ENCODE assay signal across 8 cellular contexts in the genomic region with DNA sequence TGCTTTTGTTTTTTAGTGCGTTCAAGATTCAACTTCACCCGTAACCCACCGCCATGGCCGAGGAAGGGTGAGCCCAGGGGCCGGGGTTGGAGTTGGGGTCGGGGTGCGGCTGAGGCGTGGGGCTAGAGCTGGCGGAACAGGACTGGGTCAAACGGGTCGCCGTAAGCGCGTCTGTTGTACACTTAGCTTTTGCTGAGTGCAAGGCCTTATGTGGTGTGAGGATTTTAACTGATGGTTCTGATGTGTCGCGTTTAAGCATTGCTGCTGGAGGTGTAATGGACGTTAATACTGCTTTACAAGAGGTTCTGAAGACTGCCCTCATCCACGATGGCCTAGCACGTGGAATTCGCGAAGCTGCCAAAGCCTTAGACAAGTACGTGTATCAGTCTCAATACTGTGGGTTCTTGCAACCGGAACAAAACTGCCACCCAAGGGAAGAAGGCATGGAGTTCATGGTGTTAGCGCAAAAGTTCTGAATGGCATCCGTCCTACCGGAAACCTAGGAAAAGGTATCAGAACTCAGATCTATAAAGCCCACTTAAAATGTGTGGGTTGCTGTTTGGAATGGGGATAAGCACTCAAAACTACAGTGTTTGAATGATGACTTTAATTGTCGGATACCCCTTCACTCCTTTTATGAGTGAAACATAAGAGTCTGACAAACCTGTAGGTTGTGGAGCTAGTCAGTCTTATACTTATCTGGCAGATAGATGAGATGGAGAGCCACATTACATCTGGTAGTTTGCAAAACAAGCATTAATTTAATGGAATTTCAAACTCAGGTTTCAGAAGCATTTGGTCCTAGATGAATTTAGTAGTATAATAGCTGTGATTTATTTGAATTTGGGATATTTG. TPM values are rescaled to one million over a fixed set of nuclear protein-coding genes. Genes with fewer than 3 reads are reported as not detected.
DNase-seq lines count a peak whose midpoint lies in the region; ATAC-seq lines count a peak whose summit lies in the region.

No MANE protein-coding gene starts in this region.

- H3K36me3 ChIP-seq in SJCRH30 (peaks cover 50% of the 10 kb centered on the region), ectodermal cell (ENCODE audit: control insufficient read depth, insufficient read depth, low read length) (peaks cover 38% of the 10 kb centered on the region)

- 1% methylated on average over 27 of the region's 27 CpGs for WGBS in ectodermal cell, 2 experiments

- peak overlapping the region; percentile 85 for H3K4me3 ChIP-seq in SJCRH30
- peak overlapping the region; percentile 78 for H3K4me3 ChIP-seq in ectodermal cell (ENCODE audit: insufficient read depth, low read depth, low read length)

- peaks cover 5 to 57% (median 32%) of the 10 kb centered on the region in 3 donors for H3K36me3 Mint-ChIP-seq in naive thymus-derived CD8-positive, alpha-beta T cell

- peaks cover 0 to 3% (median 0%) of the 10 kb centered on the region in 5 donors for H3K27me3 Mint-ChIP-seq in naive thymus-derived CD8-positive, alpha-beta T cell

- H3K9me3 ChIP-seq in SJCRH30 (replicated peaks) (no peaks in the 10 kb centered on the region), ectodermal cell (ENCODE audit: control insufficient read depth, low read length) (no peaks in the 10 kb centered on the region)

- H3K4me1 ChIP-seq in SJCRH30 = peaks cover 12% of the 10 kb centered on the region; the same call in 1 of the 2 replicates
- H3K4me1 ChIP-seq in ectodermal cell (ENCODE audit: control insufficient read depth, insufficient read depth, low read length) = peaks cover 14% of the 10 kb centered on the region

- ATAC-seq in GM18868 (IDR thresholded peaks at IDR 0.05; ENCODE audit: unreplicated experiment) (peak; percentile 3), HG02840 (IDR thresholded peaks at IDR 0.05; ENCODE audit: low FRiP score, unreplicated experiment) (peak; percentile 6)
- ATAC-seq in naive thymus-derived CD8-positive, alpha-beta T cell = peak; percentile 5 to 13

- peak overlapping the region; percentile 86 for H3K27ac ChIP-seq in SJCRH30
- H3K27ac ChIP-seq in ectodermal cell (ENCODE audit: insufficient read depth, low read depth, low read length, poor library complexity, severe bottlenecking) = no peak overlapping the region

- H3K9me3 Mint-ChIP-seq in naive thymus-derived CD8-positive, alpha-beta T cell = no peaks in the 10 kb centered on the region

- peaks cover 35 to 72% (median 63%) of the 10 kb centered on the region in 4 donors for H3K4me1 Mint-ChIP-seq in naive thymus-derived CD8-positive, alpha-beta T cell

- no peaks in the 10 kb centered on the region for H3K27me3 ChIP-seq in SJCRH30
- H3K27me3 ChIP-seq in ectodermal cell (ENCODE audit: control insufficient read depth, insufficient read depth, low read length, poor library complexity, severe bottlenecking) = no peaks in the 10 kb centered on the region

- DNase-seq in SJCRH30 (peak in 1 of 2 experiments; percentile 27), activated gamma-delta T cell treated with Interleukin-2 at 50 U/mL for 16 hours (no peak), T-helper 9 cell (no peak), NCI-H510A (lab: John Stamatoyannopoulos, UW) (no peak)
- no peak for DNase-seq in naive thymus-derived CD8-positive, alpha-beta T cell

- POLR2A ChIA-PET in naive thymus-derived CD8-positive, alpha-beta T cell (lab: Charles Lee) = interaction anchor here (0.8 to 6.0 kb wide), 17 partner anchors 9 to 1139 kb away, joined by 3 to 137 read pairs (median 4); partner anchors contain the start of genes SLC18B1, STX7 and TBPL1

- peak overlapping the region; percentile 97 to 100 (median 99) for H3K27ac Mint-ChIP-seq in naive thymus-derived CD8-positive, alpha-beta T cell

- peak overlapping the region; percentile 88 to 100 (median 98) for H3K4me3 Mint-ChIP-seq in naive thymus-derived CD8-positive, alpha-beta T cell

RNA-seq across cellular contexts. Expression of gene RPS12, which starts 0.6 kb away (rescaled TPM):
- total RNA-seq in SJCRH30 (2014; rRNA removed; shearing (Covaris generic)) = 2,257 and 2,274 TPM in 2 replicates
- polyA plus RNA-seq in ectodermal cell (2013, experiment 1 of 4) = 1,987 TPM
- polyA plus RNA-seq in ectodermal cell (2013, experiment 2 of 4) = 1,944 TPM
- polyA plus RNA-seq in ectodermal cell (2013, experiment 3 of 4) = 2,236 TPM
- polyA plus RNA-seq in ectodermal cell (2013, experiment 4 of 4) = 2,590 TPM
- total RNA-seq in naive thymus-derived CD8-positive, alpha-beta T cell = 1,000 to 10,000 TPM; 2,730 to 2,845 TPM
- polyA plus RNA-seq in naive thymus-derived CD8-positive, alpha-beta T cell = 1,000 to 10,000 TPM; 3,456 to 3,652 (median 3,491) TPM

RNA-seq across cellular contexts. Expression of gene SLC18B1, which starts 16.5 kb away (rescaled TPM):
- 12.9 and 15.2 TPM in 2 replicates for total RNA-seq in SJCRH30 (2014; rRNA removed; shearing (Covaris generic))
- 8.4 TPM for polyA plus RNA-seq in ectodermal cell (2013, experiment 1 of 4)
- 8.0 TPM for polyA plus RNA-seq in ectodermal cell (2013, experiment 2 of 4)
- 7.2 TPM for polyA plus RNA-seq in ectodermal cell (2013, experiment 3 of 4)
- polyA plus RNA-seq in ectodermal cell (2013, experiment 4 of 4) = 8.8 TPM
- total RNA-seq in naive thymus-derived CD8-positive, alpha-beta T cell = 10 to 100 TPM; 18.1 to 19.3 TPM
- 10 to 100 TPM; 15.3 to 19.3 (median 16.9) TPM for polyA plus RNA-seq in naive thymus-derived CD8-positive, alpha-beta T cell

RNA-seq across cellular contexts. Expression of gene VNN2, which starts 57.2 kb away (rescaled TPM):
- total RNA-seq in SJCRH30 (2014; rRNA removed; shearing (Covaris generic)) = 0.30 and 0.36 TPM in 2 replicates
- not detected for polyA plus RNA-seq in ectodermal cell (2013, experiment 1 of 4)
- not detected for polyA plus RNA-seq in ectodermal cell (2013, experiment 2 of 4)
- polyA plus RNA-seq in ectodermal cell (2013, experiment 3 of 4) = not detected
- polyA plus RNA-seq in ectodermal cell (2013, experiment 4 of 4) = not detected
- total RNA-seq in naive thymus-derived CD8-positive, alpha-beta T cell = 10 to 100 TPM; 46.3 to 46.4 TPM
- polyA plus RNA-seq in naive thymus-derived CD8-positive, alpha-beta T cell = 10 to 100 TPM; 42.7 to 52.0 (median 48.0) TPM

Comparison
In these comparisons a context has a peak if more than half of its experiments do, and no peak if none do; other contexts are left out.
1. RNA of gene VNN2, which starts 57.2 kb away (total RNA-seq): 46.3 to 46.4 TPM in naive thymus-derived CD8-positive, alpha-beta T cell; 0.30 to 0.36 TPM in SJCRH30; every median in the first group is over 10 times any median in the second.
2. Peak in every context shown above with its lines, with median percentiles within 50 percentile points of each other: ATAC-seq.